10 cellular contexts compared by ENCODE assay signal in the genomic region with DNA sequence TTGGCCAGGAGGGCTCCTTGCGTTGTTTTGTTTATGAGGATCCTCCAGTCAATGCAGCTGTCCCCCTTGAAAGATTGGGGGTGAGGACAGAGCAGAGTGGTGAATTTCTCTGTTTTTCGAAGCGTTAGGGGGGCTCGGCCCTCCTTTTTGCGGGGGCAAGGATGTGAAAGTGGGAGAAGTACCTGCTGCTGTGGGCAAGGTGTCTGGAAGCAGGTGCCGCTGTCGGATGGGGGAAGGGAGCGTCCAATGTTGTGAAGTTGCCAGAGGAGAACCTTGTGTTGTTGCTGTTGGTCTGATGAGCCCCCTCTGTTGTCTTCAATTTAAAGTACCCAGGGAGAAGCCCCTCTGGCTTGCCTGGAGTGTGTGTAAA.
DNase-seq lines count a peak whose midpoint lies in the region; ATAC-seq lines count a peak whose summit lies in the region.
"Had no signal": no experiment of that assay in that cellular context is flagged by ENCODE, and none has a peak within 500 bp of the region (broad histone marks: within the 10 kb centered on the region; RNA-seq: fewer than 3 reads in every experiment).

No MANE protein-coding gene starts in this region.

- in situ Hi-C loops in ACHN (cut with HindIII; ENCODE audit: low pct_ligation_motif_present, low pct_unique_long_range_greater_than_20kb, low sequenced_read_pairs), result no loop called here

- peak overlapping the region; percentile 58 to 67 for H3K4me3 ChIP-seq in duodenal mucosa (ENCODE audit: low read depth in 1 of 2, low read length in 2 of 2)
- peak overlapping the region; percentile 78 to 83 for H3K4me3 ChIP-seq in muscle layer of colon (ENCODE audit: low read depth in 1 of 2, low read length in 2 of 2)
- H3K4me3 ChIP-seq: mucosa of descending colon had no signal

- H3K27me3 ChIP-seq in duodenal mucosa (ENCODE audit: control insufficient read depth in 1 of 2, insufficient read depth in 2 of 2, low read length in 2 of 2), result peaks cover 0 to 2% of the 10 kb centered on the region in 2 donors
- no peaks in the 10 kb centered on the region for H3K27me3 ChIP-seq in muscle layer of colon (ENCODE audit: control insufficient read depth in 1 of 2, insufficient read depth in 2 of 2, low read length in 2 of 2)

- ATAC-seq in HG02571 (IDR thresholded peaks at IDR 0.05; ENCODE audit: unreplicated experiment), result no peak

- DNase-seq in ACHN, result peak; percentile 16
- DNase-seq in NCI-H146 treated with DMSO at 0.1 percent for 48 hours (lab: John Stamatoyannopoulos, UW; ENCODE audit: unreplicated experiment), result peak; percentile 5
- DNase-seq in SIG-M5 (lab: John Stamatoyannopoulos, UW), result no peak
- DNase-seq in NCI-H2081 treated with DMSO at 0.1 percent for 48 hours (lab: John Stamatoyannopoulos, UW), result no peak
- no peak for DNase-seq in NOMO-1 treated with dmso at 0.1 percent for 144 hours (lab: John Stamatoyannopoulos, UW; ENCODE audit: unreplicated experiment)

- no peaks in the 10 kb centered on the region for H3K9me3 ChIP-seq in duodenal mucosa (ENCODE audit: control insufficient read depth in 1 of 2, low read length in 2 of 2)
- no peaks in the 10 kb centered on the region for H3K9me3 ChIP-seq in muscle layer of colon (ENCODE audit: low read length)
- H3K9me3 ChIP-seq: mucosa of descending colon had no signal

- no peaks in the 10 kb centered on the region for H3K36me3 ChIP-seq in duodenal mucosa (ENCODE audit: control insufficient read depth in 1 of 2, insufficient read depth in 2 of 2, low read length in 2 of 2)
- H3K36me3 ChIP-seq in muscle layer of colon (ENCODE audit: insufficient read depth, low read length), result no peaks in the 10 kb centered on the region

- H3K4me1 ChIP-seq in duodenal mucosa (ENCODE audit: control insufficient read depth in 1 of 2, insufficient read depth in 2 of 2, low read length in 2 of 2), result peaks cover 0 to 6% of the 10 kb centered on the region in 2 donors
- no peaks in the 10 kb centered on the region for H3K4me1 ChIP-seq in muscle layer of colon (ENCODE audit: insufficient read depth, low read length)

- H3K9ac ChIP-seq in duodenal mucosa (ENCODE audit: low read depth in 1 of 2, low read length in 2 of 2), result no peak overlapping the region
- peak overlapping the region; percentile 21 for H3K9ac ChIP-seq in muscle layer of colon (ENCODE audit: low read length)

- H3K27ac ChIP-seq in duodenal mucosa (ENCODE audit: low read depth, low read length) (no peak overlapping the region), muscle layer of colon (ENCODE audit: low read depth, low read length) (peak overlapping the region; percentile 55)
- H3K27ac ChIP-seq: HL-60 had no signal

Comparison
In these comparisons a context has a peak if more than half of its experiments do, and no peak if none do; other contexts are left out.
1. DNase-seq: peak in ACHN (single experiment) and NCI-H146 treated with DMSO at 0.1 percent for 48 hours (single experiment); none in SIG-M5 (single experiment), NCI-H2081 treated with DMSO at 0.1 percent for 48 hours (single experiment) and NOMO-1 treated with dmso at 0.1 percent for 144 hours (single experiment).